ENCODE assay signal across 8 cellular contexts in the genomic region with DNA sequence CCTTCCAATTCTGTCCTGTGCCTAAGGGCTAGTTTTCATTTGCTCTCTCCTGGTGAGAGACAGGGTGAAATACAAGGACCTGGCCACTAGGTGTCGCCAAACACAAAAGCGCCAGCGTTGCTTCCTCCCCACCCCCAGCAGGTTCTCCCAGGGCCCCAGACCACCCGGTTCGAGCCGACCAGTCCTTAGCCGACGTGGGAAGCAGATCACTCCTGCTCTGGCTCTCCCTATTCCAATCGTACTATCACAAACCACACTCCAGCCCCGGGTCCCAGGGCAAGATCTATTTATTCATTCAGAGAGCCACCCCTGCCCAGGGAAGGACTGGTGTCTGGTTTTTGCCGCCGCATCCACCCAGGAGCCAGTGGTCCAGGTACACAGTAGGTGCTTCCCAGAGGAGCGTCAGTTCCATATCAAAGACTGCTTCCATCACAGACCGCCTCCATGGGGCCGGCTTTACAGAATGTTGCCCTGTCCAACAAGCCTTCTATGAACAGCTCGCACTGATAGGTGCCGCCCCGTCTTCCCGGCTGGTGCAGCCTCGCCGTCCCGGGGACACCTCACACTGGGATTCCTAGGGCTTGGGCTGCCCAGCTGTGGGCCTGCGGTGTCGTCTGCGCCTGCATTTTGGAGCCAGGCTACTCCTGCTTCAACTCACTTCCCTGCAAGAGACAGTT. TPM values are rescaled to one million over a fixed set of nuclear protein-coding genes. Genes with fewer than 3 reads are reported as not detected.
DNase-seq lines count a peak whose midpoint lies in the region; ATAC-seq and TF ChIP-seq lines count a peak whose summit lies in the region.

No MANE protein-coding gene starts in this region.

- CTCF ChIA-PET in CD8-positive, alpha-beta memory T cell (lab: Charles Lee): interaction anchor here (0.7 to 7.8 kb wide), 20 partner anchors 8 to 554 kb away, joined by 3 to 111 read pairs (median 3); partner anchors contain the start of genes LZIC and NMNAT1
- CTCF ChIA-PET in HEK293T (lab: Yijun Ruan, JAX): interaction anchor here (0.9 to 1.5 kb wide), 4 partner anchors 11 to 68 kb away, joined by 3 to 4 read pairs (median 4); partner anchors contain the start of genes LZIC and NMNAT1

- peak; percentile 92 to 93 for TF ChIP-seq RAD21 in liver (IDR thresholded peaks at IDR 0.05)

- WGBS in liver: 31% methylated on average over 25 of the region's 25 CpGs

- H3K27me3 ChIP-seq in CD8-positive, alpha-beta memory T cell (ENCODE audit: insufficient read depth, low read length, poor library complexity, severe bottlenecking): no peaks in the 10 kb centered on the region
- no peaks in the 10 kb centered on the region for H3K27me3 ChIP-seq in liver (ENCODE audit: control insufficient read depth in 4 of 4, insufficient read depth in 4 of 4, low read length in 3 of 4)

- H3K27ac ChIP-seq in CD8-positive, alpha-beta memory T cell (ENCODE audit: low read depth, low read length): no peak overlapping the region
- no peak overlapping the region for H3K27ac ChIP-seq in liver (ENCODE audit: low read depth in 1 of 2, low read length in 2 of 2)

- no peak overlapping the region for H3K9ac ChIP-seq in liver (ENCODE audit: low read depth in 1 of 2, low read length in 2 of 2)

- no peaks in the 10 kb centered on the region for H3K9me3 ChIP-seq in CD8-positive, alpha-beta memory T cell (ENCODE audit: low read length)
- H3K9me3 ChIP-seq in liver (ENCODE audit: control insufficient read depth in 4 of 4, low read length in 3 of 4): no peaks in the 10 kb centered on the region

- peak overlapping the region in 5 of 8 donors; percentile 2 to 82 (median 38) for H3K27ac Mint-ChIP-seq in CD8-positive, alpha-beta memory T cell

- no peaks in the 10 kb centered on the region for H3K27me3 Mint-ChIP-seq in CD8-positive, alpha-beta memory T cell

- no peak overlapping the region for H3K4me3 ChIP-seq in CD8-positive, alpha-beta memory T cell (ENCODE audit: low read length)
- H3K4me3 ChIP-seq in liver (ENCODE audit: low read depth in 1 of 3, low read length in 3 of 3): peak overlapping the region in 2 of 3 donors; percentile 15 to 28

- peaks cover 4 to 6% (median 6%) of the 10 kb centered on the region in 3 donors for H3K4me1 Mint-ChIP-seq in CD8-positive, alpha-beta memory T cell

- POLR2A ChIA-PET in CD8-positive, alpha-beta memory T cell (lab: Charles Lee): no interaction called here
- POLR2A ChIA-PET in HEK293T (lab: Yijun Ruan, JAX): interaction anchor here (1.1 kb wide), 1 partner anchor 68 kb away, joined by 3 read pairs; the partner anchor contains the start of genes LZIC and NMNAT1

- no peaks in the 10 kb centered on the region for H3K36me3 ChIP-seq in CD8-positive, alpha-beta memory T cell (ENCODE audit: insufficient read depth, low read length)
- H3K36me3 ChIP-seq in liver (ENCODE audit: control insufficient read depth in 4 of 4, insufficient read depth in 3 of 4, low read depth in 1 of 4, low read length in 3 of 4): peaks cover 0 to 3% (median 1%) of the 10 kb centered on the region in 4 donors

- H3K36me3 Mint-ChIP-seq in CD8-positive, alpha-beta memory T cell: peaks cover 0 to 9% (median 0%) of the 10 kb centered on the region in 3 donors

- no peaks in the 10 kb centered on the region for H3K9me3 Mint-ChIP-seq in CD8-positive, alpha-beta memory T cell

- DNase-seq in CD8-positive, alpha-beta memory T cell: peak; percentile 61 to 78 (median 65)
- DNase-seq in HEK293T (ENCODE audit: extremely low spot score): peak; percentile 94
- peak; percentile 50 for DNase-seq in NCI-H460 (ENCODE audit: extremely low read depth, low read depth)
- DNase-seq in activated CD4-positive, alpha-beta T cell treated with anti-CD3 and anti-CD28 coated beads, Interleukin-2, amount 50 U/mL, for 1 hour: peak; percentile 69
- peak; percentile 60 to 75 for DNase-seq in dermis microvascular lymphatic vessel endothelial cell (ENCODE audit: low read depth in 2 of 2)
- DNase-seq in stimulated activated CD4-positive, alpha-beta T cell treated with anti-CD3 and anti-CD28 coated beads, TNF-alpha, amount 100 ng/mL, for 1 hour (ENCODE audit: low read depth in 3 of 3, low spot score in 1 of 3): peak; percentile 24 to 59 (median 45)

- no peak overlapping the region for H3K4me3 Mint-ChIP-seq in CD8-positive, alpha-beta memory T cell

- TF ChIP-seq CTCF in liver (IDR thresholded peaks at IDR 0.05; ENCODE audit: low read depth, low read length, missing input control): peak; percentile 88

- H3K4me1 ChIP-seq in CD8-positive, alpha-beta memory T cell (ENCODE audit: insufficient read depth, low read length): peaks cover 6% of the 10 kb centered on the region
- peaks cover 0 to 13% (median 9%) of the 10 kb centered on the region in 4 donors for H3K4me1 ChIP-seq in liver (ENCODE audit: control insufficient read depth in 4 of 4, insufficient read depth in 4 of 4, low read length in 3 of 4)

- no peak for ATAC-seq in GM21381 (IDR thresholded peaks at IDR 0.05; ENCODE audit: unreplicated experiment)

TF ChIP-seq in HEK293T, 16 proteins besides CTCF, POLR2A, EP300 and RAD21:
- no peak for TF ChIP-seq SP1 (IDR thresholded peaks at IDR 0.05)
- TF ChIP-seq PKNOX1 (IDR thresholded peaks at IDR 0.05): no peak

TF ChIP-seq in liver, 16 proteins besides CTCF, POLR2A, EP300 and RAD21:
- TF ChIP-seq, protein P1, sequence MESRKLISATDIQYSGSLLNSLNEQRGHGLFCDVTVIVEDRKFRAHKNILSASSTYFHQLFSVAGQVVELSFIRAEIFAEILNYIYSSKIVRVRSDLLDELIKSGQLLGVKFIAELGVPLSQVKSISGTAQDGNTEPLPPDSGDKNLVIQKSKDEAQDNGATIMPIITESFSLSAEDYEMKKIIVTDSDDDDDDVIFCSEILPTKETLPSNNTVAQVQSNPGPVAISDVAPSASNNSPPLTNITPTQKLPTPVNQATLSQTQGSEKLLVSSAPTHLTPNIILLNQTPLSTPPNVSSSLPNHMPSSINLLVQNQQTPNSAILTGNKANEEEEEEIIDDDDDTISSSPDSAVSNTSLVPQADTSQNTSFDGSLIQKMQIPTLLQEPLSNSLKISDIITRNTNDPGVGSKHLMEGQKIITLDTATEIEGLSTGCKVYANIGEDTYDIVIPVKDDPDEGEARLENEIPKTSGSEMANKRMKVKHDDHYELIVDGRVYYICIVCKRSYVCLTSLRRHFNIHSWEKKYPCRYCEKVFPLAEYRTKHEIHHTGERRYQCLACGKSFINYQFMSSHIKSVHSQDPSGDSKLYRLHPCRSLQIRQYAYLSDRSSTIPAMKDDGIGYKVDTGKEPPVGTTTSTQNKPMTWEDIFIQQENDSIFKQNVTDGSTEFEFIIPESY (IDR thresholded peaks at IDR 0.05): no peak
- no peak for TF ChIP-seq HNF4A (conservative IDR thresholded peaks at IDR 0.05)
- TF ChIP-seq FOXA2 (IDR thresholded peaks at IDR 0.05): no peak
- no peak for TF ChIP-seq NR2F2 (IDR thresholded peaks at IDR 0.05)
- no peak for TF ChIP-seq HNF4G (IDR thresholded peaks at IDR 0.05)
- no peak for TF ChIP-seq GABPA (IDR thresholded peaks at IDR 0.05 in 1 of 2, conservative IDR thresholded peaks at IDR 0.05 in 1 of 2)
- no peak for TF ChIP-seq SP1 (IDR thresholded peaks at IDR 0.05)
- no peak for TF ChIP-seq FOXA1 (IDR thresholded peaks at IDR 0.05)
- no peak for TF ChIP-seq RXRA (IDR thresholded peaks at IDR 0.05)
TF ChIP-seq in liver: peak in this region for 0.

RNA-seq across cellular contexts. Expression of gene CTNNBIP1, which starts 35.0 kb away (rescaled TPM):
- 10 to 100 TPM in 1 of 2 experiments, 1 to 10 TPM in 1; 9.1 to 10.7 TPM for total RNA-seq in CD8-positive, alpha-beta memory T cell
- polyA plus RNA-seq in CD8-positive, alpha-beta memory T cell: 12.9 TPM
- total RNA-seq in NCI-H460 (2014; rRNA removed; shearing (Covaris generic)): 5.4 and 8.0 TPM in 2 replicates
- 7.9 and 11.2 TPM in 2 replicates for polyA plus RNA-seq in NCI-H460 (2014; cell fraction: nucleus; rRNA removed)
- total RNA-seq in dermis microvascular lymphatic vessel endothelial cell: 33.0 and 46.5 TPM in 2 replicates
- total RNA-seq in liver: 10 to 100 TPM in 1 of 2 donors, 1 to 10 TPM in 1; 8.6 to 10.6 TPM
- polyA plus RNA-seq in liver: 10 to 100 TPM in 1 of 2 donors, 1 to 10 TPM in 1; 6.7 to 10.6 TPM

RNA-seq across cellular contexts. Expression of gene CLSTN1, which starts 51.3 kb away (rescaled TPM):
- total RNA-seq in CD8-positive, alpha-beta memory T cell: 10 to 100 TPM; 38.4 to 40.8 TPM
- polyA plus RNA-seq in CD8-positive, alpha-beta memory T cell: 48.2 TPM
- total RNA-seq in NCI-H460 (2014; rRNA removed; shearing (Covaris generic)): 22.1 and 24.4 TPM in 2 replicates
- polyA plus RNA-seq in NCI-H460 (2014; cell fraction: nucleus; rRNA removed): 15.6 and 22.2 TPM in 2 replicates
- 43.8 and 61.8 TPM in 2 replicates for total RNA-seq in dermis microvascular lymphatic vessel endothelial cell
- 10 to 100 TPM in 1 of 2 donors, 1 to 10 TPM in 1; 8.0 to 13.4 TPM for total RNA-seq in liver
- polyA plus RNA-seq in liver: 1 to 10 TPM; 3.1 to 9.6 TPM
